Comparison of ENCODE assay signal across 2 cellular contexts in the genomic region with DNA sequence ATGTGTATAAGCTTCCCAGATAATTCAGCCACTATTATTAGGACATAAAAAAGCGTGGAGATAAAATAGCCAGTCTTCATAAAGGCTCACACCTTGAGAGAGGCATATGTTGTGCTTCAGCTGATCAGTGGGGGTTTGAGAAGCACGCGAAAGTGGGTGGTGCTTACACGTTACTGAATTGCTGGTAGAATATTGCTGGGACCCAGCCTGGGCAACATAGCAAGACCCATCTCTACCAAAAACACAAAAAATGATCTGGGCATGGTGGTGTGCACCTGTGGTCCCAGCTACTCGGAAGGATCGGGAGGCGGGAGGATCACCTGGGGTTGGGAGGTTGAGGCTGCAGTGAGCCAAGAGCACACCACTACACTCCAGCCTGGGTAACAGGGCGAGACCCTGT.
TF ChIP-seq lines count a peak whose summit lies in the region.

No MANE protein-coding gene starts in this region.

TF ChIP-seq in WTC11, 78 proteins besides CTCF, POLR2A, EP300 and RAD21:
- TF ChIP-seq, protein P1, sequence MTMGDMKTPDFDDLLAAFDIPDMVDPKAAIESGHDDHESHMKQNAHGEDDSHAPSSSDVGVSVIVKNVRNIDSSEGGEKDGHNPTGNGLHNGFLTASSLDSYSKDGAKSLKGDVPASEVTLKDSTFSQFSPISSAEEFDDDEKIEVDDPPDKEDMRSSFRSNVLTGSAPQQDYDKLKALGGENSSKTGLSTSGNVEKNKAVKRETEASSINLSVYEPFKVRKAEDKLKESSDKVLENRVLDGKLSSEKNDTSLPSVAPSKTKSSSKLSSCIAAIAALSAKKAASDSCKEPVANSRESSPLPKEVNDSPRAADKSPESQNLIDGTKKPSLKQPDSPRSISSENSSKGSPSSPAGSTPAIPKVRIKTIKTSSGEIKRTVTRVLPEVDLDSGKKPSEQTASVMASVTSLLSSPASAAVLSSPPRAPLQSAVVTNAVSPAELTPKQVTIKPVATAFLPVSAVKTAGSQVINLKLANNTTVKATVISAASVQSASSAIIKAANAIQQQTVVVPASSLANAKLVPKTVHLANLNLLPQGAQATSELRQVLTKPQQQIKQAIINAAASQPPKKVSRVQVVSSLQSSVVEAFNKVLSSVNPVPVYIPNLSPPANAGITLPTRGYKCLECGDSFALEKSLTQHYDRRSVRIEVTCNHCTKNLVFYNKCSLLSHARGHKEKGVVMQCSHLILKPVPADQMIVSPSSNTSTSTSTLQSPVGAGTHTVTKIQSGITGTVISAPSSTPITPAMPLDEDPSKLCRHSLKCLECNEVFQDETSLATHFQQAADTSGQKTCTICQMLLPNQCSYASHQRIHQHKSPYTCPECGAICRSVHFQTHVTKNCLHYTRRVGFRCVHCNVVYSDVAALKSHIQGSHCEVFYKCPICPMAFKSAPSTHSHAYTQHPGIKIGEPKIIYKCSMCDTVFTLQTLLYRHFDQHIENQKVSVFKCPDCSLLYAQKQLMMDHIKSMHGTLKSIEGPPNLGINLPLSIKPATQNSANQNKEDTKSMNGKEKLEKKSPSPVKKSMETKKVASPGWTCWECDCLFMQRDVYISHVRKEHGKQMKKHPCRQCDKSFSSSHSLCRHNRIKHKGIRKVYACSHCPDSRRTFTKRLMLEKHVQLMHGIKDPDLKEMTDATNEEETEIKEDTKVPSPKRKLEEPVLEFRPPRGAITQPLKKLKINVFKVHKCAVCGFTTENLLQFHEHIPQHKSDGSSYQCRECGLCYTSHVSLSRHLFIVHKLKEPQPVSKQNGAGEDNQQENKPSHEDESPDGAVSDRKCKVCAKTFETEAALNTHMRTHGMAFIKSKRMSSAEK (CRISPR knock-in tag; IDR thresholded peaks at IDR 0.05; ENCODE audit: borderline replicate concordance) = no peak
- TF ChIP-seq ZNF121 (CRISPR knock-in tag; IDR thresholded peaks at IDR 0.05) = peak; percentile 71; the same call in 1 of the 2 replicates
TF ChIP-seq in WTC11: peak in this region for 1.

TF ChIP-seq in H1, 55 proteins besides CTCF, POLR2A, EP300 and RAD21 (continued from another document):
- no peak for TF ChIP-seq HDAC2 (IDR thresholded peaks at IDR 0.05; ENCODE audit: borderline replicate concordance in 1 of 2, low read depth in 2 of 2, low read length in 2 of 2)
- TF ChIP-seq HDAC6 (IDR thresholded peaks at IDR 0.05; ENCODE audit: low read depth, low read length) = no peak
- TF ChIP-seq CHD1 (IDR thresholded peaks at IDR 0.05; ENCODE audit: low read depth, low read length) = no peak
- TF ChIP-seq ASH2L (IDR thresholded peaks at IDR 0.05; ENCODE audit: low read length) = no peak
- TF ChIP-seq RFX5 (IDR thresholded peaks at IDR 0.05; ENCODE audit: borderline replicate concordance, low read depth, low read length) = no peak
- TF ChIP-seq TAF7 (optimal IDR thresholded peaks at IDR 0.05; ENCODE audit: borderline replicate concordance, low read depth, low read length) = no peak
- no peak for TF ChIP-seq JUN (IDR thresholded peaks at IDR 0.05; ENCODE audit: low read depth, low read length)
- no peak for TF ChIP-seq JUND (IDR thresholded peaks at IDR 0.05; ENCODE audit: low read length)
